In the genomic region with DNA sequence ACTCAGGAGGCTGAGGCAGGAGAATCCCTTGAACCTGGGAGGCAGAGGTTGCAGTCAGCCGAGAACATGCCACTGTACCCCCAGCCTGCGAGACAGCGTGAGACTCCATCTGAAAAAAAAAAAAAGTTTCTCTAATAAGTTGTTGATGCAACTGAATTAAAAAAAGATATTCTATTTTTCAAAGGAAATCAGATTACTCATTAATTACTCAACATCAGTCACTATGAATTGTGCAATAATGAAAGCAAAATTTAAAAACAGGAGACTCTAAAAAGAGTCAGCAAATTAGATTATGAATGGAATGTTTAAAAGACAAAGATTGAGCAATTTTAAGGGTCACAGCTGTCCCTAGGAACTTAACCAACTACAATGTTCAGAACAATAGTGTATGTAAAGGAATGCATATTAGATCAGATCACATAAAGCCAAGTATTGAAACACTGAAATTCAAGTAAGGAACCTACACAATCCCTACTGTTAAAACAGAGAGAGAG, we compare ENCODE assay signal across 13 cellular contexts.
A peak's percentile ranks its signal among the peaks of the same experiment; 100 is the strongest.
DNase-seq lines count a peak whose midpoint lies in the region; ATAC-seq and TF ChIP-seq lines count a peak whose summit lies in the region.
"Had no signal": no experiment of that assay in that cellular context is flagged by ENCODE, and none has a peak within 500 bp of the region (broad histone marks: within the 10 kb centered on the region; RNA-seq: fewer than 3 reads in every experiment).

No MANE protein-coding gene starts in this region.

- intact Hi-C loops in mammary epithelial cell (cut with micrococcal nuclease), result no loop called here

- H3K9ac ChIP-seq in mammary epithelial cell (ENCODE audit: insufficient read depth, low read length) (no peak overlapping the region), iPS-18a (ENCODE audit: low read length) (no peak overlapping the region)

- H3K4me3 ChIP-seq in ACC112 (ENCODE audit: low read depth, low read length), result no peak overlapping the region
- no peak overlapping the region for H3K4me3 ChIP-seq in mammary epithelial cell (replicated peaks in 1 of 3; ENCODE audit: insufficient read depth in 1 of 3, low read depth in 2 of 3, low read length in 3 of 3)
- H3K4me3 ChIP-seq in iPS-18a (ENCODE audit: low read length), result peak overlapping the region; percentile 20
- H3K4me3 ChIP-seq: ascending aorta had no signal

- H3K27ac Mint-ChIP-seq in immature natural killer cell, result peak overlapping the region in 1 of 6 donors; percentile 35
- H3K27ac Mint-ChIP-seq: CD8-positive, alpha-beta T cell had no signal

- H3K79me2 ChIP-seq in ACC112 (ENCODE audit: control insufficient read depth, insufficient read depth, low read length, unreplicated experiment) (no peaks in the 10 kb centered on the region), mammary epithelial cell (ENCODE audit: insufficient read depth, low read length) (no peaks in the 10 kb centered on the region)

- dilution Hi-C loops in mammary epithelial cell (cut with HindIII; ENCODE audit: low sequenced_read_pairs), result no loop called here

- H3K9me3 Mint-ChIP-seq in immature natural killer cell, result no peaks in the 10 kb centered on the region
- H3K9me3 Mint-ChIP-seq: CD8-positive, alpha-beta T cell had no signal

- no peak for TF ChIP-seq CTCF in mammary epithelial cell (conservative IDR thresholded peaks at IDR 0.05 in 1 of 2, IDR thresholded peaks at IDR 0.05 in 1 of 2; ENCODE audit: extremely low read depth in 1 of 2, insufficient read depth in 1 of 2, low read depth in 1 of 2, low read length in 2 of 2)

- H3K36me3 Mint-ChIP-seq in immature natural killer cell, result no peaks in the 10 kb centered on the region
- H3K36me3 Mint-ChIP-seq: CD8-positive, alpha-beta T cell had no signal

- no peak for ATAC-seq in GM18520 (IDR thresholded peaks at IDR 0.05; ENCODE audit: unreplicated experiment)
- ATAC-seq in GM18873 (IDR thresholded peaks at IDR 0.05; ENCODE audit: low FRiP score, unreplicated experiment), result no peak
- ATAC-seq: CD8-positive, alpha-beta T cell had no signal

- TF ChIP-seq EP300 in Ishikawa (IDR thresholded peaks at IDR 0.05; ENCODE audit: borderline replicate concordance), result no peak

- H3K9me3 ChIP-seq in mammary epithelial cell (replicated peaks; ENCODE audit: insufficient read depth, low read length) (no peaks in the 10 kb centered on the region), iPS-18a (ENCODE audit: control insufficient read depth, low read depth, low read length) (no peaks in the 10 kb centered on the region)
- H3K9me3 ChIP-seq: ascending aorta, neutrophil had no signal

- H3K4me3 Mint-ChIP-seq in immature natural killer cell, result no peak overlapping the region
- H3K4me3 Mint-ChIP-seq: CD8-positive, alpha-beta T cell had no signal

- no peaks in the 10 kb centered on the region for H4K20me1 ChIP-seq in mammary epithelial cell (ENCODE audit: insufficient read depth, low read length)

- peak overlapping the region; percentile 43 for H3K4me2 ChIP-seq in mammary epithelial cell (ENCODE audit: insufficient read depth, low read depth, low read length)

- H3K27me3 ChIP-seq in ACC112 (ENCODE audit: insufficient read depth, low read length) (no peaks in the 10 kb centered on the region), mammary epithelial cell (ENCODE audit: insufficient read depth, low read length) (no peaks in the 10 kb centered on the region), iPS-18a (ENCODE audit: control insufficient read depth, insufficient read depth, low read length) (no peaks in the 10 kb centered on the region)
- H3K27me3 ChIP-seq: ascending aorta, neutrophil had no signal

- H3K36me3 ChIP-seq in ACC112 (ENCODE audit: insufficient read depth, low read length) (no peaks in the 10 kb centered on the region), mammary epithelial cell (ENCODE audit: insufficient read depth, low read length) (no peaks in the 10 kb centered on the region), iPS-18a (ENCODE audit: control insufficient read depth, low read depth, low read length) (no peaks in the 10 kb centered on the region)
- H3K36me3 ChIP-seq: ascending aorta, neutrophil had no signal

- no peak for TF ChIP-seq RAD21 in Ishikawa (IDR thresholded peaks at IDR 0.05; ENCODE audit: low read depth)

- 20% methylated on average over 2 of the region's 3 CpGs for WGBS in mammary epithelial cell (ENCODE audit: low coverage, missing lambda C conversion rate)

- H2AFZ ChIP-seq in ACC112 (ENCODE audit: low read length, unreplicated experiment) (peak overlapping the region; percentile 40), mammary epithelial cell (ENCODE audit: low read depth, low read length) (no peak overlapping the region)

- DNase-seq in mammary epithelial cell (peak; percentile 83), immature natural killer cell (no peak), NCI-H526 treated with DMSO at 0.1 percent for 48 hours (lab: John Stamatoyannopoulos, UW) (no peak)
- DNase-seq: activated CD4-positive, alpha-beta T cell treated with anti-CD3 and anti-CD28 coated beads, Interleukin-2, amount 50 U/mL, for 1 hour; CD8-positive, alpha-beta T cell; NCI-H1417 had no signal

- H3K4me1 ChIP-seq in ACC112 (ENCODE audit: control insufficient read depth, insufficient read depth, low read length, unreplicated experiment), result peaks cover 36% of the 10 kb centered on the region
- H3K4me1 ChIP-seq in mammary epithelial cell (ENCODE audit: insufficient read depth, low read length), result peaks cover 27% of the 10 kb centered on the region
- H3K4me1 ChIP-seq in iPS-18a (ENCODE audit: control insufficient read depth, low read depth, low read length), result peaks cover 4% of the 10 kb centered on the region

- no TSS peak for BruUV-seq in mammary epithelial cell (replicated peaks; lab: Mats Ljungman, UMichigan)

- H3K27ac ChIP-seq in ACC112 (ENCODE audit: low read depth, low read length) (peak overlapping the region; percentile 86), mammary epithelial cell (ENCODE audit: insufficient read depth, low read depth, low read length) (peak overlapping the region; percentile 57), iPS-18a (ENCODE audit: low read length) (no peak overlapping the region)
- H3K27ac ChIP-seq: neutrophil had no signal

- in situ Hi-C loops in mammary epithelial cell (cut with MboI; ENCODE audit: low sequenced_read_pairs in 2 of 2), result loop anchor here in 1 of 2 donors (25.0 kb wide), 1 partner anchor 118 kb away; no protein-coding TSS in a partner anchor

- CTCF ChIA-PET in mammary epithelial cell (lab: Charles Lee; ENCODE audit: low non-redundant PET), result no interaction called here

- H3K4me1 Mint-ChIP-seq in immature natural killer cell, result no peaks in the 10 kb centered on the region

- H3K27me3 Mint-ChIP-seq in immature natural killer cell (ENCODE audit: low read depth in 3 of 3), result peaks cover 0 to 2% (median 0%) of the 10 kb centered on the region in 3 donors

TF ChIP-seq in Ishikawa, 13 proteins besides CTCF, POLR2A, EP300 and RAD21:
- TF ChIP-seq TEAD4 (IDR thresholded peaks at IDR 0.05) (peak; percentile 14; the same call in 1 of the 2 replicates), CREB1 (IDR thresholded peaks at IDR 0.05; ENCODE audit: low read depth) (no peak), CEBPB (IDR thresholded peaks at IDR 0.05) (peak; percentile 87)
- TF ChIP-seq, protein P1, sequence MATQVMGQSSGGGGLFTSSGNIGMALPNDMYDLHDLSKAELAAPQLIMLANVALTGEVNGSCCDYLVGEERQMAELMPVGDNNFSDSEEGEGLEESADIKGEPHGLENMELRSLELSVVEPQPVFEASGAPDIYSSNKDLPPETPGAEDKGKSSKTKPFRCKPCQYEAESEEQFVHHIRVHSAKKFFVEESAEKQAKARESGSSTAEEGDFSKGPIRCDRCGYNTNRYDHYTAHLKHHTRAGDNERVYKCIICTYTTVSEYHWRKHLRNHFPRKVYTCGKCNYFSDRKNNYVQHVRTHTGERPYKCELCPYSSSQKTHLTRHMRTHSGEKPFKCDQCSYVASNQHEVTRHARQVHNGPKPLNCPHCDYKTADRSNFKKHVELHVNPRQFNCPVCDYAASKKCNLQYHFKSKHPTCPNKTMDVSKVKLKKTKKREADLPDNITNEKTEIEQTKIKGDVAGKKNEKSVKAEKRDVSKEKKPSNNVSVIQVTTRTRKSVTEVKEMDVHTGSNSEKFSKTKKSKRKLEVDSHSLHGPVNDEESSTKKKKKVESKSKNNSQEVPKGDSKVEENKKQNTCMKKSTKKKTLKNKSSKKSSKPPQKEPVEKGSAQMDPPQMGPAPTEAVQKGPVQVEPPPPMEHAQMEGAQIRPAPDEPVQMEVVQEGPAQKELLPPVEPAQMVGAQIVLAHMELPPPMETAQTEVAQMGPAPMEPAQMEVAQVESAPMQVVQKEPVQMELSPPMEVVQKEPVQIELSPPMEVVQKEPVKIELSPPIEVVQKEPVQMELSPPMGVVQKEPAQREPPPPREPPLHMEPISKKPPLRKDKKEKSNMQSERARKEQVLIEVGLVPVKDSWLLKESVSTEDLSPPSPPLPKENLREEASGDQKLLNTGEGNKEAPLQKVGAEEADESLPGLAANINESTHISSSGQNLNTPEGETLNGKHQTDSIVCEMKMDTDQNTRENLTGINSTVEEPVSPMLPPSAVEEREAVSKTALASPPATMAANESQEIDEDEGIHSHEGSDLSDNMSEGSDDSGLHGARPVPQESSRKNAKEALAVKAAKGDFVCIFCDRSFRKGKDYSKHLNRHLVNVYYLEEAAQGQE (IDR thresholded peaks at IDR 0.05; ENCODE audit: low read depth), result no peak
